Comparison of ENCODE assay signal across 9 cellular contexts in genomic region chr17:5049314-5049819, GRCh38. TPM values are rescaled to one million over a fixed set of nuclear protein-coding genes. Genes with fewer than 3 reads are reported as not detected.
A peak's percentile ranks its signal among the peaks of the same experiment; 100 is the strongest.
DNase-seq lines count a peak whose midpoint lies in the region; ATAC-seq and TF ChIP-seq lines count a peak whose summit lies in the region.
"Had no signal": no experiment of that assay in that cellular context is flagged by ENCODE, and none has a peak within 500 bp of the region (broad histone marks: within the 10 kb centered on the region; RNA-seq: fewer than 3 reads in every experiment).

No MANE protein-coding gene starts in this region.

- H3K4me1 ChIP-seq in neuronal stem cell (ENCODE audit: control insufficient read depth in 2 of 2, insufficient read depth in 1 of 2, low read depth in 1 of 2, low read length in 2 of 2), result peaks cover 2 to 4% of the 10 kb centered on the region in 2 donors

- ATAC-seq in activated B cell treated with CpG ODN at 0.5 μM for 24 hours (ENCODE audit: low read depth) (peak; percentile 94), omental fat pad (ENCODE audit: low FRiP score) (no peak), HG03135 (IDR thresholded peaks at IDR 0.05; ENCODE audit: unreplicated experiment) (no peak), HG03439 (IDR thresholded peaks at IDR 0.05; ENCODE audit: unreplicated experiment) (no peak)

- no peak overlapping the region for H3K4ac ChIP-seq in neuronal stem cell (ENCODE audit: low read length)

- H2BK15ac ChIP-seq in neuronal stem cell (ENCODE audit: low read length), result no peak overlapping the region

- H3K4me3 ChIP-seq in neuronal stem cell (ENCODE audit: low read length in 2 of 2), result no peak overlapping the region

- no peak for TF ChIP-seq CTCF in activated B cell treated with CpG ODN at 0.5 μM for 24 hours (IDR thresholded peaks at IDR 0.05)
- TF ChIP-seq CTCF in omental fat pad (IDR thresholded peaks at IDR 0.05), result no peak

- H3K79me1 ChIP-seq in neuronal stem cell (ENCODE audit: low read depth, low read length), result no peaks in the 10 kb centered on the region

- peak overlapping the region; percentile 86 for H3K27ac Mint-ChIP-seq in activated B cell treated with CpG ODN at 0.5 μM for 24 hours

- POLR2A ChIA-PET in activated B cell treated with CpG ODN at 0.5 μM for 24 hours (lab: Charles Lee), result interaction anchor here (0.6 to 2.0 kb wide), 9 partner anchors 13 to 163 kb away, joined by 3 to 9 read pairs (median 4); partner anchors contain the start of genes SPAG7 and ZFP3

- H3K23ac ChIP-seq in neuronal stem cell (ENCODE audit: low read depth, low read length, poor library complexity), result no peak overlapping the region

- no peaks in the 10 kb centered on the region for H3K36me3 Mint-ChIP-seq in activated B cell treated with CpG ODN at 0.5 μM for 24 hours (ENCODE audit: low read depth)

- no peak overlapping the region for H3K9ac ChIP-seq in neuronal stem cell (ENCODE audit: low read depth, low read length, poor library complexity)

- no peak overlapping the region for H2BK5ac ChIP-seq in neuronal stem cell (ENCODE audit: low read length)

- H3K4me3 Mint-ChIP-seq in activated B cell treated with CpG ODN at 0.5 μM for 24 hours, result no peak overlapping the region

- H2AK5ac ChIP-seq in neuronal stem cell (ENCODE audit: low read depth, low read length), result no peak overlapping the region

- H3K27me3 ChIP-seq in neuronal stem cell (ENCODE audit: control insufficient read depth in 3 of 3, insufficient read depth in 3 of 3, low read depth in 1 of 3, low read length in 3 of 3), result no peaks in the 10 kb centered on the region

- no peak overlapping the region for H3K14ac ChIP-seq in neuronal stem cell (ENCODE audit: low read length)

- H3K9me3 Mint-ChIP-seq in activated B cell treated with CpG ODN at 0.5 μM for 24 hours, result no peaks in the 10 kb centered on the region

- H4K8ac ChIP-seq in neuronal stem cell (ENCODE audit: low read depth, low read length), result no peak overlapping the region

- H3K4me2 ChIP-seq in neuronal stem cell (ENCODE audit: insufficient read depth, low read length, poor library complexity, severe bottlenecking), result no peak overlapping the region

- H3K18ac ChIP-seq in neuronal stem cell (ENCODE audit: low read length), result no peak overlapping the region

- no CpG with 5 or more reads among the region's 5 CpGs for WGBS in neuronal stem cell (ENCODE audit: extremely low coverage in 2 of 2, insufficient read length in 2 of 2, insufficient replicate concordance in 1 of 2), 2 donors

- CTCF ChIA-PET in activated B cell treated with CpG ODN at 0.5 μM for 24 hours (lab: Charles Lee), result interaction anchor here (0.7 to 1.4 kb wide), 5 partner anchors 9 to 82 kb away, joined by 3 to 5 read pairs (median 3); partner anchors contain the start of gene SPAG7

- H4K91ac ChIP-seq in neuronal stem cell (ENCODE audit: low read depth, low read length, poor library complexity), result no peak overlapping the region

- no peaks in the 10 kb centered on the region for H3K27me3 Mint-ChIP-seq in activated B cell treated with CpG ODN at 0.5 μM for 24 hours

- no peak overlapping the region for H3K27ac ChIP-seq in neuronal stem cell (replicated peaks; ENCODE audit: low read length)
- H3K27ac ChIP-seq: VCaP had no signal

- no peak overlapping the region for H2BK120ac ChIP-seq in neuronal stem cell (ENCODE audit: low read depth, low read length)

- H3K9me3 ChIP-seq in neuronal stem cell (replicated peaks in 1 of 2; ENCODE audit: control insufficient read depth in 2 of 2, insufficient read depth in 1 of 2, low read depth in 1 of 2, low read length in 2 of 2), result no peaks in the 10 kb centered on the region

- intact Hi-C loops in activated B cell treated with CpG ODN at 0.5 μM for 24 hours (cut with micrococcal nuclease), result no loop called here

- DNase-seq in CD1c-positive myeloid dendritic cell (ENCODE audit: extremely low spot score) (peak; percentile 28), activated B cell treated with CpG ODN at 0.5 μM for 24 hours (no peak), dermis blood vessel endothelial cell (peak; percentile 26), neuronal stem cell (ENCODE audit: low spot score) (no peak), omental fat pad (ENCODE audit: low spot score) (no peak), hypothalamus (lab: John Stamatoyannopoulos, UW) (no peak)

- peak overlapping the region; percentile 88 for H2AFZ ChIP-seq in neuronal stem cell (ENCODE audit: low read length)

- H3K4me1 Mint-ChIP-seq in activated B cell treated with CpG ODN at 0.5 μM for 24 hours, result peaks cover 46% of the 10 kb centered on the region

- H3K36me3 ChIP-seq in neuronal stem cell (replicated peaks in 1 of 2; ENCODE audit: control insufficient read depth in 2 of 2, insufficient read depth in 2 of 2, low read length in 2 of 2), result no peaks in the 10 kb centered on the region

- H2BK12ac ChIP-seq in neuronal stem cell (ENCODE audit: low read length), result no peak overlapping the region

RNA-seq across cellular contexts. Expression of gene SLC52A1, which starts 14.1 kb away (rescaled TPM):
- total RNA-seq in activated B cell treated with CpG ODN at 0.5 μM for 24 hours (0.09 TPM in 1 of 2 replicates, not detected in the other), dermis blood vessel endothelial cell (0.17 and 0.47 TPM in 2 replicates), omental fat pad (not detected)
- polyA plus RNA-seq in neuronal stem cell (2013, experiment 1 of 2), result 0.06 TPM
- polyA plus RNA-seq in neuronal stem cell (2013, experiment 2 of 2), result 0.10 TPM

RNA-seq across cellular contexts. Expression of gene ZFP3, which starts 28.9 kb away (rescaled TPM):
- total RNA-seq in activated B cell treated with CpG ODN at 0.5 μM for 24 hours (10.1 and 11.5 TPM in 2 replicates), dermis blood vessel endothelial cell (1.9 and 2.0 TPM in 2 replicates), omental fat pad (1 to 10 TPM; 3.1 to 6.6 (median 3.9) TPM)
- 0.32 TPM for polyA plus RNA-seq in neuronal stem cell (2013, experiment 1 of 2)
- polyA plus RNA-seq in neuronal stem cell (2013, experiment 2 of 2), result 0.25 TPM

RNA-seq across cellular contexts. Expression of gene KIF1C, which starts 51.6 kb away (rescaled TPM):
- total RNA-seq in activated B cell treated with CpG ODN at 0.5 μM for 24 hours (62.6 and 63.8 TPM in 2 replicates), dermis blood vessel endothelial cell (105 and 189 TPM in 2 replicates), omental fat pad (10 to 100 TPM; 64.5 to 92.5 (median 76.4) TPM)
- 16.5 TPM for polyA plus RNA-seq in neuronal stem cell (2013, experiment 1 of 2)
- 16.8 TPM for polyA plus RNA-seq in neuronal stem cell (2013, experiment 2 of 2)

RNA-seq across cellular contexts. Expression of gene INCA1, which starts 52.0 kb away (rescaled TPM):
- 0.17 and 0.44 TPM in 2 replicates for total RNA-seq in activated B cell treated with CpG ODN at 0.5 μM for 24 hours
- total RNA-seq in dermis blood vessel endothelial cell, result 0.33 and 0.34 TPM in 2 replicates
- polyA plus RNA-seq in neuronal stem cell (2013, experiment 1 of 2), result 0.68 TPM
- polyA plus RNA-seq in neuronal stem cell (2013, experiment 2 of 2), result 0.64 TPM
- total RNA-seq in omental fat pad, result 1 to 10 TPM in 3 of 4 donors, not detected in 1; 1.0 to 1.4 (median 1.3) TPM

Comparison
In these comparisons a context has a peak if more than half of its experiments do, and no peak if none do; other contexts are left out.
1. DNase-seq: peak in CD1c-positive myeloid dendritic cell (single experiment) and dermis blood vessel endothelial cell (single experiment); none in activated B cell treated with CpG ODN at 0.5 μM for 24 hours (single experiment), neuronal stem cell (single experiment), omental fat pad (single experiment) and hypothalamus (0 of 51).